13 cellular contexts compared by ENCODE assay signal in the genomic region with DNA sequence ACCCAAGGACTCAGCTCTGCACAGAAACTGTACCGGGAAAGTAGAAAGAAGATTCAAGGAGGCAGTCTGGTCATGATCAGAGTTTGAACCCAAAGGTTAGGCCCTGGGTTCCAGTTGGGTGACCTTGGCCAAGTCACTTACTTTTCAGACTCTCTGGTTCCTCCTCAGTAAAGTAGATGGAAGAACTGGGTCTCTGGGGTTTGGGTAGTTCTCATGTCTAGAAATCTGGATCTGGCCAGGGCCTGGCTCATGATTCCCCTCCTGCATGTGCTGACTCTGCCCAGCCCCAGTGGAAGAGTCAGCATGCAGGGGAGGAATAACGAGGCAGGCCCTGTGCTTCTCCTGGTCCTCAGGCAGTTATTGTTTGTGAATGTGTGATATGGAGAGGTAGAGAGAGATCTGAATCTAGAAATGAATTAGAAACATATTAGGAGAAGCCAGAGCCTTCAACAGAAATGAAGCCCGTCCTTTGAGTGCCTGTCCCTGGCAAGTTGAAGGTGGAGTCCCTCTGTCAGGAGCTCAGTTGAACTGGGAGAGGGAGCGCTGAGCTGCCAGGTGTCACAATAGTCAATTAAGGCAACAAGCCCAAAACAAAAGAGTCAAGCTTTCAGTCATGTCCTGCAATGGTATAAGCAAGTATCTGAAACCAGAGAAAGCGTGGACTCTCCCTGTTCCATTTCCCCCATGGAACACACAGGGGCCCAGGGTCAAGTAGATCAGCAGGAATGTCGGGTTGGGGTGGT.
DNase-seq lines count a peak whose midpoint lies in the region; ATAC-seq, FAIRE-seq and TF ChIP-seq lines count a peak whose summit lies in the region.
"Had no signal": no experiment of that assay in that cellular context is flagged by ENCODE, and none has a peak within 500 bp of the region (broad histone marks: within the 10 kb centered on the region; RNA-seq: fewer than 3 reads in every experiment).

No MANE protein-coding gene starts in this region.

- peak overlapping the region; percentile 74 for H2AFZ ChIP-seq in K562 (ENCODE audit: low read depth, low read length)

- H3K27me3 Mint-ChIP-seq in naive B cell: no peaks in the 10 kb centered on the region

- no peaks in the 10 kb centered on the region for H4K20me1 ChIP-seq in BLaER1 treated with 17β-estradiol and CSF1 and Interleukin-3, amounts not matched to agents 10 nM and 100 nM
- no peaks in the 10 kb centered on the region for H4K20me1 ChIP-seq in K562 (replicated peaks; ENCODE audit: control insufficient read depth, insufficient read depth, low read length)

- peak overlapping the region; percentile 42 to 79 (median 54) for H3K27ac Mint-ChIP-seq in naive B cell

- no peaks in the 10 kb centered on the region for H3K36me3 ChIP-seq in BLaER1 treated with 17β-estradiol and CSF1 and Interleukin-3, amounts not matched to agents 10 nM and 100 nM
- H3K36me3 ChIP-seq in HUES48 (ENCODE audit: control insufficient read depth, insufficient read depth, low read length) (no peaks in the 10 kb centered on the region), K562 (ENCODE audit: control insufficient read depth, insufficient read depth, low read length) (no peaks in the 10 kb centered on the region)
- H3K36me3 ChIP-seq: HAP-1, lower lobe of right lung had no signal

- no peaks in the 10 kb centered on the region for H3K9me1 ChIP-seq in K562 (ENCODE audit: control insufficient read depth, insufficient read depth, low read length)

- in situ Hi-C loops in K562 (cut with MboI): no loop called here

- H3K4me3 ChIP-seq in BLaER1 treated with 17β-estradiol and CSF1 and Interleukin-3, amounts not matched to agents 10 nM and 100 nM: peak overlapping the region in 1 of 10 experiments; percentile 0; a peak in 1 of 20 replicates
- H3K4me3 ChIP-seq in HUES48 (ENCODE audit: low read depth, low read length) (no peak overlapping the region), K562 (no peak overlapping the region)
- H3K4me3 ChIP-seq: HAP-1, lower lobe of right lung had no signal

- peaks cover 44 to 53% (median 48%) of the 10 kb centered on the region in 3 donors for H3K4me1 Mint-ChIP-seq in naive B cell

- intact Hi-C loops in K562 (cut with micrococcal nuclease): loop anchor here (5.0 kb wide), 1 partner anchor 133 kb away; the partner anchor contains the start of gene HIF1A

- 61% methylated on average over 4 of the region's 6 CpGs for WGBS in K562 (ENCODE audit: insufficient coverage, low coverage, missing lambda C conversion rate)

- TF ChIP-seq POLR2A in K562 (conservative IDR thresholded peaks at IDR 0.05): no peak

- no peak for FAIRE-seq in K562 (lab: Jason Lieb, UNC)
- FAIRE-seq: frontal cortex had no signal

- ATAC-seq in K562: no peak
- no peak for ATAC-seq in naive B cell (ENCODE audit: low read depth in 2 of 2)
- ATAC-seq in GM18867 (IDR thresholded peaks at IDR 0.05; ENCODE audit: unreplicated experiment): no peak
- ATAC-seq: Right ventricle myocardium inferior had no signal

- peak overlapping the region in 1 of 8 donors; percentile 52 for H3K4me3 Mint-ChIP-seq in naive B cell

- H3K9me3 ChIP-seq in BLaER1 treated with 17β-estradiol and CSF1 and Interleukin-3, amounts not matched to agents 10 nM and 100 nM (replicated peaks in 1 of 11): no peaks in the 10 kb centered on the region; a peak in 1 of 22 replicates
- H3K9me3 ChIP-seq in HUES48 (ENCODE audit: control insufficient read depth, insufficient read depth, low read length): no peaks in the 10 kb centered on the region
- H3K9me3 ChIP-seq in K562 (replicated peaks; ENCODE audit: control insufficient read depth, insufficient read depth, low read depth, low read length): no peaks in the 10 kb centered on the region
- H3K9me3 ChIP-seq: HAP-1, lower lobe of right lung had no signal

- no peaks in the 10 kb centered on the region for H3K79me2 ChIP-seq in K562 (ENCODE audit: control insufficient read depth, insufficient read depth, low read length)

- peak overlapping the region; percentile 74 to 99 (median 94) for H3K27ac ChIP-seq in BLaER1 treated with 17β-estradiol and CSF1 and Interleukin-3, amounts not matched to agents 10 nM and 100 nM
- H3K27ac ChIP-seq in HUES48 (ENCODE audit: low read depth, low read length) (peak overlapping the region; percentile 16), K562 (ENCODE audit: extremely low read depth, low read depth, low read length) (peak overlapping the region; percentile 81; the same call in 2 of the 3 replicates)
- H3K27ac ChIP-seq: lower lobe of right lung had no signal

- no peaks in the 10 kb centered on the region for H3K9me3 Mint-ChIP-seq in naive B cell

- H3K36me3 Mint-ChIP-seq in naive B cell: no peaks in the 10 kb centered on the region

- peak overlapping the region in 10 of 11 experiments; percentile 14 to 84 (median 72); a peak in 16 of 22 replicates for H3K9ac ChIP-seq in BLaER1 treated with 17β-estradiol and CSF1 and Interleukin-3, amounts not matched to agents 10 nM and 100 nM
- no peak overlapping the region for H3K9ac ChIP-seq in HUES48 (ENCODE audit: low read depth, low read length)
- H3K9ac ChIP-seq in K562 (ENCODE audit: insufficient read depth in 1 of 2, low read depth in 2 of 2, low read length in 2 of 2): peak overlapping the region in 1 of 2 experiments; percentile 74; a peak in 1 of 4 replicates

- no peaks in the 10 kb centered on the region for H3K27me3 ChIP-seq in BLaER1 treated with 17β-estradiol and CSF1 and Interleukin-3, amounts not matched to agents 10 nM and 100 nM
- peaks cover 2% of the 10 kb centered on the region for H3K27me3 ChIP-seq in HUES48 (ENCODE audit: control insufficient read depth, insufficient read depth, low read length)
- H3K27me3 ChIP-seq in K562 (ENCODE audit: control insufficient read depth in 2 of 2, insufficient read depth in 2 of 2, low read length in 2 of 2): no peaks in the 10 kb centered on the region

- BruUV-seq in K562 (replicated peaks; lab: Mats Ljungman, UMichigan): no TSS peak

- TF ChIP-seq CTCF in K562 (IDR thresholded peaks at IDR 0.05 in 2 of 3, conservative IDR thresholded peaks at IDR 0.05 in 1 of 3; ENCODE audit: insufficient read depth in 2 of 3, low read depth in 1 of 3, low read length in 3 of 3): no peak

- DNase-seq in K562 (ENCODE audit: extremely low read depth in 1 of 4, low spot score in 3 of 4) (no peak), naive B cell (no peak), NCI-H446 treated with DMSO at 0.1 percent for 48 hours (lab: John Stamatoyannopoulos, UW) (no peak), hypothalamus (lab: John Stamatoyannopoulos, UW) (no peak), NCI-H2107 (lab: John Stamatoyannopoulos, UW) (no peak)
- DNase-seq: lower lobe of right lung, NCI-H1092 had no signal

- H3K4me1 ChIP-seq in BLaER1 treated with 17β-estradiol and CSF1 and Interleukin-3, amounts not matched to agents 10 nM and 100 nM: peaks cover 94 to 100% (median 100%) of the 10 kb centered on the region in 10 experiments
- peaks cover 22% of the 10 kb centered on the region for H3K4me1 ChIP-seq in HUES48 (ENCODE audit: control insufficient read depth, insufficient read depth, low read length)
- peaks cover 34 to 54% of the 10 kb centered on the region in 2 experiments for H3K4me1 ChIP-seq in K562 (replicated peaks in 1 of 2; ENCODE audit: control insufficient read depth in 2 of 2, insufficient read depth in 2 of 2, low read length in 2 of 2)
- H3K4me1 ChIP-seq: HAP-1 had no signal

- H3K4me2 ChIP-seq in BLaER1 treated with 17β-estradiol and CSF1 and Interleukin-3, amounts not matched to agents 10 nM and 100 nM: peak overlapping the region; percentile 68 to 98 (median 86)
- H3K4me2 ChIP-seq in K562 (ENCODE audit: insufficient read depth, low read length): 0 out of 2 replicates have a peak overlapping the region, but pooled peaks have one; percentile 15

- no peak for TF ChIP-seq EP300 in K562 (IDR thresholded peaks at IDR 0.05; ENCODE audit: low read length)

- no peak for TF ChIP-seq RAD21 in K562 (CRISPR knock-in tag; conservative IDR thresholded peaks at IDR 0.05 in 1 of 2, IDR thresholded peaks at IDR 0.05 in 1 of 2)

- POLR2A ChIA-PET in K562 (lab: Yijun Ruan, JAX): interaction anchor here (0.6 to 1.3 kb wide), 3 partner anchors 10 to 72 kb away, joined by 3 read pairs; no protein-coding TSS in a partner anchor

- CTCF ChIA-PET in K562 (lab: Yijun Ruan, JAX; ENCODE audit: low intra/inter-chr PET ratio): no interaction called here

TF ChIP-seq in K562, 482 proteins besides CTCF, POLR2A, EP300 and RAD21 (continues in another document):
- 0 out of 2 replicates have a peak, but pooled peaks have one; percentile 25 for TF ChIP-seq ZNF175 (CRISPR knock-in tag; IDR thresholded peaks at IDR 0.05; ENCODE audit: low read depth)
- no peak for TF ChIP-seq PHB2 (IDR thresholded peaks at IDR 0.05; ENCODE audit: low read depth)
- TF ChIP-seq SLC30A9 (CRISPR knock-in tag; IDR thresholded peaks at IDR 0.05): no peak
- TF ChIP-seq PREB (CRISPR knock-in tag; IDR thresholded peaks at IDR 0.05): no peak
- TF ChIP-seq ZNF217 (CRISPR knock-in tag; IDR thresholded peaks at IDR 0.05): no peak
- TF ChIP-seq ZNF395 (CRISPR knock-in tag; IDR thresholded peaks at IDR 0.05): peak; percentile 57; the same call in 1 of the 2 replicates
- no peak for TF ChIP-seq POLR2AphosphoS2 (IDR thresholded peaks at IDR 0.05; ENCODE audit: low read length)
- TF ChIP-seq CBFA2T3 (IDR thresholded peaks at IDR 0.05): no peak
- no peak for TF ChIP-seq MCM5 (IDR thresholded peaks at IDR 0.05; ENCODE audit: low read depth)
- no peak for TF ChIP-seq ZNF668 (CRISPR knock-in tag; IDR thresholded peaks at IDR 0.05)

Comparison
In these comparisons a context has a peak if more than half of its experiments do, and no peak if none do; other contexts are left out.
1. H3K27ac ChIP-seq: peak in every context shown above with its lines; median percentile 94 in BLaER1 treated with 17β-estradiol and CSF1 and Interleukin-3, amounts not matched to agents 10 nM and 100 nM; 81 in K562; 16 in HUES48.